22 cellular contexts compared by ENCODE assay signal in the genomic region with DNA sequence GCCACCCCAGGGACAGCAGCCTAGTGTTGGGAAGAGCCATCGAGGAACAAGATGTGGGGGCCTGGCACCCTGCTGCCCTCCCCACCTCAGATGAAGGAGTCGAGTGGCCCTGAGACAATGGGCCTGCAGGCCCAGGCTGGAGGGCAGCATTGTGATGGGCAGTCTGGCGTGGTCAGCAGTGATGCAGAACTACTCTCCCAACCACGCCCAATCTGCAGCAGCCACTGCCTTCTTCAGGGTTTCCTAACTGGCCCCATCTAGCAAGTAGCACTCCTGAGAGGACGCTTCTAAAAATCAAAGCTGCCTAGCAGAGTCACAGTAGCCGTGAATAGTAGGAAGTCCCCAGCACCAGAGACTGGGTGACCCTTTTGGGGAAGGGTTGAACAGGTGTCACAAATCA. TPM values are rescaled to one million over a fixed set of nuclear protein-coding genes. Genes with fewer than 3 reads are reported as not detected.
DNase-seq lines count a peak whose midpoint lies in the region; ATAC-seq and TF ChIP-seq lines count a peak whose summit lies in the region.
"Had no signal": no experiment of that assay in that cellular context is flagged by ENCODE, and none has a peak within 500 bp of the region (broad histone marks: within the 10 kb centered on the region; RNA-seq: fewer than 3 reads in every experiment).

No MANE protein-coding gene starts in this region.

- peak overlapping the region; percentile 58 for H2BK12ac ChIP-seq in trophoblast cell (ENCODE audit: low read length)

- H4K12ac ChIP-seq in trophoblast cell (ENCODE audit: low read depth, low read length) = no peak overlapping the region

- WGBS in trophoblast cell (ENCODE audit: extremely low coverage, insufficient coverage, insufficient read length) = no CpG with 5 or more reads among the region's 6 CpGs

- peak overlapping the region; percentile 29 for H4K91ac ChIP-seq in trophoblast cell (ENCODE audit: low read depth, low read length)

- peaks cover 61% of the 10 kb centered on the region for H3K4me1 ChIP-seq in SJSA1 (replicated peaks)
- H3K4me1 ChIP-seq in trophoblast cell (ENCODE audit: control insufficient read depth in 1 of 2, insufficient read depth in 2 of 2, low read length in 2 of 2) = peaks cover 19 to 31% of the 10 kb centered on the region in 2 experiments
- H3K4me1 ChIP-seq: BLaER1 treated with 17β-estradiol and CSF1 and Interleukin-3, amounts not matched to agents 10 nM and 100 nM had no signal

- no peak overlapping the region for H3K9ac ChIP-seq in trophoblast cell (ENCODE audit: low read length)
- H3K9ac ChIP-seq: BLaER1 treated with 17β-estradiol and CSF1 and Interleukin-3, amounts not matched to agents 10 nM and 100 nM had no signal

- no peaks in the 10 kb centered on the region for H3K9me3 Mint-ChIP-seq in neural crest cell
- H3K9me3 Mint-ChIP-seq: CD8-positive, alpha-beta T cell; H9 had no signal

- ATAC-seq in HG03108 (IDR thresholded peaks at IDR 0.05; ENCODE audit: unreplicated experiment) = no peak
- ATAC-seq: CD8-positive, alpha-beta T cell; GM12878 had no signal

- no peak for TF ChIP-seq CTCF in neural crest cell (conservative IDR thresholded peaks at IDR 0.05)

- no peak overlapping the region for H2AFZ ChIP-seq in trophoblast cell (ENCODE audit: insufficient read depth, low read length, poor library complexity)

- no peak overlapping the region for H2BK5ac ChIP-seq in trophoblast cell (ENCODE audit: low read depth, low read length, poor library complexity)

- H3K27ac ChIP-seq in SJSA1 = peak overlapping the region; percentile 93
- no peak overlapping the region for H3K27ac ChIP-seq in trophoblast cell (ENCODE audit: low read depth, low read length)
- H3K27ac ChIP-seq: BLaER1 treated with 17β-estradiol and CSF1 and Interleukin-3, amounts not matched to agents 10 nM and 100 nM had no signal

- peak overlapping the region; percentile 87 for H3K27ac Mint-ChIP-seq in neural crest cell (ENCODE audit: unreplicated experiment)
- H3K27ac Mint-ChIP-seq: B cell; CD8-positive, alpha-beta T cell had no signal

- peak overlapping the region; percentile 10 for H3K14ac ChIP-seq in trophoblast cell (ENCODE audit: low read length)

- peaks cover 11% of the 10 kb centered on the region for H3K79me2 ChIP-seq in trophoblast cell (ENCODE audit: control insufficient read depth, insufficient read depth, low read length, poor library complexity)

- H3K36me3 Mint-ChIP-seq in neural crest cell (ENCODE audit: low read depth) = no peaks in the 10 kb centered on the region
- H3K36me3 Mint-ChIP-seq: CD8-positive, alpha-beta T cell had no signal

- H3K4me3 ChIP-seq in SJSA1 (no peak overlapping the region), trophoblast cell (ENCODE audit: low read depth, low read length) (no peak overlapping the region)
- H3K4me3 ChIP-seq: BLaER1 treated with 17β-estradiol and CSF1 and Interleukin-3, amounts not matched to agents 10 nM and 100 nM; GM12878 had no signal

- peak overlapping the region; percentile 1 for H2AK5ac ChIP-seq in trophoblast cell (ENCODE audit: low read length)

- peaks cover 25% of the 10 kb centered on the region for H3K4me1 Mint-ChIP-seq in neural crest cell
- H3K4me1 Mint-ChIP-seq: B cell had no signal

- DNase-seq in SJSA1 (ENCODE audit: low read depth in 1 of 2, low spot score in 2 of 2) (no peak), glomerular visceral epithelial cell (ENCODE audit: extremely low spot score) (peak; percentile 51), neural crest cell (ENCODE audit: low read depth, low spot score) (no peak), trophoblast cell (no peak), foreskin melanocyte (no peak), COLO668 (lab: John Stamatoyannopoulos, UW; ENCODE audit: unreplicated experiment) (no peak)
- no peak for DNase-seq in effector CD4-positive, alpha-beta T cell
- DNase-seq: 8988T; CD8-positive, alpha-beta T cell; COR-L47; DMS 273 treated with DMSO at 0.1 percent for 48 hours; DMS53; DND-41; EL; GOT3; H9 had no signal

- H3K4me2 ChIP-seq in trophoblast cell (ENCODE audit: low read length) = no peak overlapping the region
- H3K4me2 ChIP-seq: BLaER1 treated with 17β-estradiol and CSF1 and Interleukin-3, amounts not matched to agents 10 nM and 100 nM had no signal

- H4K8ac ChIP-seq in trophoblast cell (ENCODE audit: low read depth, low read length) = no peak overlapping the region

- no peak overlapping the region for H3K23ac ChIP-seq in trophoblast cell (ENCODE audit: low read length)

- no peak overlapping the region for H3K4ac ChIP-seq in trophoblast cell (ENCODE audit: low read depth, low read length)

- H3K27me3 ChIP-seq in SJSA1 (replicated peaks) = no peaks in the 10 kb centered on the region
- no peaks in the 10 kb centered on the region for H3K27me3 ChIP-seq in trophoblast cell (ENCODE audit: insufficient read depth, low read length)
- H3K27me3 ChIP-seq: BLaER1 treated with 17β-estradiol and CSF1 and Interleukin-3, amounts not matched to agents 10 nM and 100 nM had no signal

- peaks cover 3% of the 10 kb centered on the region for H3K27me3 Mint-ChIP-seq in neural crest cell (ENCODE audit: low read depth)

- peaks cover 36% of the 10 kb centered on the region for H3K79me1 ChIP-seq in trophoblast cell (ENCODE audit: low read length)

- H3K36me3 ChIP-seq in SJSA1 (no peaks in the 10 kb centered on the region), trophoblast cell (ENCODE audit: control insufficient read depth in 1 of 2, insufficient read depth in 2 of 2, low read length in 2 of 2) (no peaks in the 10 kb centered on the region)
- H3K36me3 ChIP-seq: BLaER1 treated with 17β-estradiol and CSF1 and Interleukin-3, amounts not matched to agents 10 nM and 100 nM had no signal

- H3K18ac ChIP-seq in trophoblast cell (ENCODE audit: low read length) = no peak overlapping the region

- H2BK120ac ChIP-seq in trophoblast cell (ENCODE audit: insufficient read depth, low read length, poor library complexity) = peak overlapping the region; percentile 61

- no peak overlapping the region for H3K4me3 Mint-ChIP-seq in neural crest cell
- H3K4me3 Mint-ChIP-seq: B cell; CD8-positive, alpha-beta T cell had no signal

- H3K9me3 ChIP-seq in SJSA1 (replicated peaks) (no peaks in the 10 kb centered on the region), trophoblast cell (ENCODE audit: insufficient read depth, low read depth, low read length) (peaks cover 2% of the 10 kb centered on the region)

RNA-seq across cellular contexts. Expression of gene CDCP2, which starts 18.5 kb away (rescaled TPM):
- total RNA-seq in SJSA1 (2014; rRNA removed; shearing (Covaris generic)) = not detected in 2 replicates
- not detected in 2 replicates for total RNA-seq in neural crest cell
- not detected in 2 replicates for polyA plus RNA-seq in trophoblast cell (2013)
- total RNA-seq: B cell; CD8-positive, alpha-beta T cell; G401; H9; HT-29 had no signal
- polyA plus RNA-seq: GM12878 had no signal
